In genomic region chr10:128049226-128050010, GRCh38 we compare ENCODE assay signal across 9 cellular contexts.
DNase-seq lines count a peak whose midpoint lies in the region; ATAC-seq and TF ChIP-seq lines count a peak whose summit lies in the region.
"Had no signal": no experiment of that assay in that cellular context is flagged by ENCODE, and none has a peak within 500 bp of the region (broad histone marks: within the 10 kb centered on the region; RNA-seq: fewer than 3 reads in every experiment).

No MANE protein-coding gene starts in this region.

- TF ChIP-seq CTCF in WERI-Rb-1 (IDR thresholded peaks at IDR 0.05; ENCODE audit: low read depth, low read length), result no peak

- H3K9me3 ChIP-seq in duodenal mucosa (ENCODE audit: control insufficient read depth in 1 of 2, low read length in 2 of 2), result no peaks in the 10 kb centered on the region
- no peaks in the 10 kb centered on the region for H3K9me3 ChIP-seq in skeletal muscle tissue (ENCODE audit: control insufficient read depth in 3 of 3, low read length in 3 of 3)
- no peaks in the 10 kb centered on the region for H3K9me3 ChIP-seq in WERI-Rb-1 (ENCODE audit: severe bottlenecking)

- peak overlapping the region in 1 of 2 donors; percentile 30 for H3K9ac ChIP-seq in duodenal mucosa (ENCODE audit: low read depth in 1 of 2, low read length in 2 of 2)
- peak overlapping the region in 1 of 3 donors; percentile 32 for H3K9ac ChIP-seq in skeletal muscle tissue (ENCODE audit: low read depth in 1 of 3, low read length in 3 of 3)

- H3K27me3 ChIP-seq in duodenal mucosa (ENCODE audit: control insufficient read depth in 1 of 2, insufficient read depth in 2 of 2, low read length in 2 of 2), result no peaks in the 10 kb centered on the region
- peaks cover 0 to 3% (median 0%) of the 10 kb centered on the region in 3 donors for H3K27me3 ChIP-seq in skeletal muscle tissue (ENCODE audit: control insufficient read depth in 3 of 3, insufficient read depth in 3 of 3, low read length in 3 of 3)
- H3K27me3 ChIP-seq in WERI-Rb-1 (ENCODE audit: insufficient read depth, low read depth, severe bottlenecking), result no peaks in the 10 kb centered on the region

- H3K27ac ChIP-seq in duodenal mucosa (ENCODE audit: low read depth, low read length), result no peak overlapping the region
- peak overlapping the region; percentile 44 for H3K27ac ChIP-seq in skeletal muscle tissue (ENCODE audit: low read depth, low read length)
- H3K27ac ChIP-seq in WERI-Rb-1, result no peak overlapping the region

- H3K4me3 ChIP-seq in duodenal mucosa (ENCODE audit: low read depth in 1 of 2, low read length in 2 of 2) (peak overlapping the region; percentile 41 to 43), skeletal muscle tissue (ENCODE audit: low read length in 3 of 3) (peak overlapping the region in 1 of 3 donors; percentile 11), WERI-Rb-1 (ENCODE audit: low read depth, low read length) (no peak overlapping the region)

- H3K4me1 ChIP-seq in duodenal mucosa (ENCODE audit: control insufficient read depth in 1 of 2, insufficient read depth in 2 of 2, low read length in 2 of 2), result peaks cover 25 to 39% of the 10 kb centered on the region in 2 donors
- H3K4me1 ChIP-seq in skeletal muscle tissue (ENCODE audit: control insufficient read depth in 3 of 3, insufficient read depth in 3 of 3, low read length in 3 of 3), result peaks cover 0 to 4% (median 3%) of the 10 kb centered on the region in 3 donors

- no peak for ATAC-seq in GM18907 (IDR thresholded peaks at IDR 0.05; ENCODE audit: unreplicated experiment)

- H3K36me3 ChIP-seq in duodenal mucosa (ENCODE audit: control insufficient read depth in 1 of 2, insufficient read depth in 2 of 2, low read length in 2 of 2) (peaks cover 15 to 37% of the 10 kb centered on the region in 2 donors), skeletal muscle tissue (ENCODE audit: control insufficient read depth in 3 of 3, insufficient read depth in 3 of 3, low read length in 3 of 3) (peaks cover 0 to 3% (median 0%) of the 10 kb centered on the region in 3 donors), WERI-Rb-1 (no peaks in the 10 kb centered on the region)

- DNase-seq in Kasumi-1 (lab: John Stamatoyannopoulos, UW), result peak; percentile 24 to 44
- DNase-seq in SIG-M5 (lab: John Stamatoyannopoulos, UW), result peak; percentile 36
- DNase-seq in WERI-Rb-1, result no peak
- no peak for DNase-seq in NAMALWA (ENCODE audit: low spot score)
- DNase-seq in HT-29 (ENCODE audit: low spot score), result no peak
- DNase-seq: GF-D8 had no signal

Comparison
In these comparisons a context has a peak if more than half of its experiments do, and no peak if none do; other contexts are left out.
1. DNase-seq: peak in Kasumi-1 (2 of 2) and SIG-M5 (single experiment); none in WERI-Rb-1 (single experiment), NAMALWA (single experiment) and HT-29 (single experiment).